ENCODE assay signal across 8 cellular contexts in genomic region chr14:64338616-64339316, GRCh38. TPM values are rescaled to one million over a fixed set of nuclear protein-coding genes. Genes with fewer than 3 reads are reported as not detected.
DNase-seq lines count a peak whose midpoint lies in the region; ATAC-seq and TF ChIP-seq lines count a peak whose summit lies in the region.

No MANE protein-coding gene starts in this region.

- H3K4me1 Mint-ChIP-seq in activated naive CD8-positive, alpha-beta T cell treated with anti-CD3 and anti-CD28 coated beads, Interleukin-2, amount 50 U/mL, for 24 hours: peaks cover 24% of the 10 kb centered on the region

- H3K4me3 Mint-ChIP-seq in activated naive CD8-positive, alpha-beta T cell treated with anti-CD3 and anti-CD28 coated beads, Interleukin-2, amount 50 U/mL, for 24 hours: peak overlapping the region; percentile 92

- peak overlapping the region; percentile 87 for H3K9ac ChIP-seq in SU-DHL-6 (ENCODE audit: low read length)
- H3K9ac ChIP-seq in parathyroid adenoma: no peak overlapping the region

- no peak for TF ChIP-seq CTCF in GM12875 (IDR thresholded peaks at IDR 0.05; ENCODE audit: borderline replicate concordance, insufficient read depth, low read depth, low read length)
- TF ChIP-seq CTCF in SU-DHL-6 (IDR thresholded peaks at IDR 0.05; ENCODE audit: insufficient read depth, low read length, poor library complexity, severe bottlenecking): no peak
- no peak for TF ChIP-seq CTCF in cardiac muscle cell (IDR thresholded peaks at IDR 0.05; ENCODE audit: low read depth, low read length)
- no peak for TF ChIP-seq CTCF in parathyroid adenoma (IDR thresholded peaks at IDR 0.05)
- TF ChIP-seq CTCF in tibial nerve (IDR thresholded peaks at IDR 0.05): peak in 1 of 5 experiments; percentile 16

- peaks cover 6% of the 10 kb centered on the region for H3K36me3 Mint-ChIP-seq in activated naive CD8-positive, alpha-beta T cell treated with anti-CD3 and anti-CD28 coated beads, Interleukin-2, amount 50 U/mL, for 24 hours (ENCODE audit: low read depth)

- peak overlapping the region; percentile 65 for H2AFZ ChIP-seq in SU-DHL-6 (ENCODE audit: low read depth, low read length, severe bottlenecking)
- H2AFZ ChIP-seq in parathyroid adenoma: peak overlapping the region; percentile 97

- H3K9me3 ChIP-seq in SU-DHL-6 (ENCODE audit: insufficient read depth, low read length) (peaks cover 10% of the 10 kb centered on the region; the same call in 1 of the 2 replicates), cardiac muscle cell (ENCODE audit: low read depth) (no peaks in the 10 kb centered on the region), parathyroid adenoma (ENCODE audit: control insufficient read depth, low read length) (no peaks in the 10 kb centered on the region), tibial nerve (peaks cover 0 to 14% (median 0%) of the 10 kb centered on the region in 4 donors)

- no peaks in the 10 kb centered on the region for H3K27me3 Mint-ChIP-seq in activated naive CD8-positive, alpha-beta T cell treated with anti-CD3 and anti-CD28 coated beads, Interleukin-2, amount 50 U/mL, for 24 hours

- peak in 1 of 2 donors; percentile 95 for TF ChIP-seq EP300 in tibial nerve (IDR thresholded peaks at IDR 0.05)

- H3K4me2 ChIP-seq in SU-DHL-6 (ENCODE audit: low read depth, low read length, poor library complexity, severe bottlenecking) (peak overlapping the region; percentile 89), parathyroid adenoma (ENCODE audit: low read length) (peak overlapping the region; percentile 99)

- 2% methylated on average over 29 to 39 of the region's 49 CpGs for WGBS in tibial nerve, 2 donors

- H3F3A ChIP-seq in SU-DHL-6 (ENCODE audit: insufficient read depth): peaks cover 12% of the 10 kb centered on the region; the same call in 1 of the 2 replicates

- H3K79me2 ChIP-seq in SU-DHL-6 (ENCODE audit: insufficient read depth, low read length) (peaks cover 19% of the 10 kb centered on the region), parathyroid adenoma (no peaks in the 10 kb centered on the region)

- peak; percentile 87 for ATAC-seq in HG02763 (IDR thresholded peaks at IDR 0.05; ENCODE audit: unreplicated experiment)
- peak; percentile 94 for ATAC-seq in activated naive CD8-positive, alpha-beta T cell treated with anti-CD3 and anti-CD28 coated beads, Interleukin-2, amount 50 U/mL, for 24 hours

- H3K9me2 ChIP-seq in SU-DHL-6 (replicated peaks; ENCODE audit: insufficient read depth, low read length): no peaks in the 10 kb centered on the region

- H3K4me1 ChIP-seq in cardiac muscle cell (ENCODE audit: low read depth): peaks cover 4% of the 10 kb centered on the region
- H3K4me1 ChIP-seq in parathyroid adenoma: peaks cover 3% of the 10 kb centered on the region
- peaks cover 0 to 8% (median 0%) of the 10 kb centered on the region in 4 donors for H3K4me1 ChIP-seq in tibial nerve

- H3K36me3 ChIP-seq in SU-DHL-6 (ENCODE audit: low read length): no peaks in the 10 kb centered on the region; the same call in 1 of the 2 replicates
- no peaks in the 10 kb centered on the region for H3K36me3 ChIP-seq in cardiac muscle cell
- H3K36me3 ChIP-seq in parathyroid adenoma (ENCODE audit: control insufficient read depth, insufficient read depth, low read length): no peaks in the 10 kb centered on the region
- H3K36me3 ChIP-seq in tibial nerve: no peaks in the 10 kb centered on the region

- TF ChIP-seq POLR2A in tibial nerve (IDR thresholded peaks at IDR 0.05): peak; percentile 81 to 87

- peak overlapping the region; percentile 94 for H3K27ac Mint-ChIP-seq in activated naive CD8-positive, alpha-beta T cell treated with anti-CD3 and anti-CD28 coated beads, Interleukin-2, amount 50 U/mL, for 24 hours

- peak overlapping the region; percentile 81 for H3K4me3 ChIP-seq in GM12875 (ENCODE audit: low read depth, low read length)
- H3K4me3 ChIP-seq in SU-DHL-6 (ENCODE audit: insufficient read depth, low read length, poor library complexity, severe bottlenecking): peak overlapping the region; percentile 74
- peak overlapping the region; percentile 67 for H3K4me3 ChIP-seq in cardiac muscle cell
- H3K4me3 ChIP-seq in parathyroid adenoma (ENCODE audit: low read depth, low read length): peak overlapping the region; percentile 88
- peak overlapping the region; percentile 41 to 87 (median 78) for H3K4me3 ChIP-seq in tibial nerve

- H3K27ac ChIP-seq in SU-DHL-6 (ENCODE audit: low read depth, low read length) (peak overlapping the region; percentile 80), cardiac muscle cell (peak overlapping the region; percentile 88), parathyroid adenoma (peak overlapping the region; percentile 92), tibial nerve (peak overlapping the region; percentile 70 to 88 (median 79))

- peaks cover 9% of the 10 kb centered on the region for H3K9me3 Mint-ChIP-seq in activated naive CD8-positive, alpha-beta T cell treated with anti-CD3 and anti-CD28 coated beads, Interleukin-2, amount 50 U/mL, for 24 hours

- H4K20me1 ChIP-seq in SU-DHL-6 (ENCODE audit: low read depth, low read length): no peaks in the 10 kb centered on the region

- H3K27me3 ChIP-seq in SU-DHL-6 (ENCODE audit: low read length) (no peaks in the 10 kb centered on the region), cardiac muscle cell (no peaks in the 10 kb centered on the region), parathyroid adenoma (ENCODE audit: control insufficient read depth, insufficient read depth, low read length) (no peaks in the 10 kb centered on the region), tibial nerve (no peaks in the 10 kb centered on the region)

- peak; percentile 91 to 99 (median 99) for DNase-seq in NCI-H1417 (lab: John Stamatoyannopoulos, UW)
- DNase-seq in activated naive CD8-positive, alpha-beta T cell treated with anti-CD3 and anti-CD28 coated beads, Interleukin-2, amount 50 U/mL, for 24 hours: peak; percentile 90
- DNase-seq in cardiac muscle cell (ENCODE audit: low read depth in 1 of 2, low spot score in 1 of 2): peak; percentile 98 to 99
- DNase-seq in tibial nerve (ENCODE audit: low spot score in 2 of 2): peak; percentile 81 to 89

RNA-seq across cellular contexts. Expression of gene ESR2, which starts 44.6 kb away (rescaled TPM):
- total RNA-seq in cardiac muscle cell (0.86 and 1.0 TPM in 2 replicates), tibial nerve (1 to 10 TPM in 3 of 4 donors, under 1 TPM in 1; 0.59 to 2.4 (median 1.5) TPM)
- polyA plus RNA-seq in cardiac muscle cell: 0.14 and 0.50 TPM in 2 replicates

RNA-seq across cellular contexts. Expression of gene MTHFD1, which starts 49.4 kb away (rescaled TPM):
- total RNA-seq in cardiac muscle cell: 30.7 and 37.8 TPM in 2 replicates
- polyA plus RNA-seq in cardiac muscle cell: 63.6 and 73.1 TPM in 2 replicates
- total RNA-seq in tibial nerve: 10 to 100 TPM; 52.0 to 59.4 (median 56.7) TPM

Comparison
In these comparisons a context has a peak if more than half of its experiments do, and no peak if none do; other contexts are left out.
1. Peak in every context shown above with its lines: DNase-seq, ATAC-seq, H3K4me3 ChIP-seq and H3K27ac ChIP-seq.